In genomic region chr10:133541441-133541840, GRCh38 we compare ENCODE assay signal across 7 cellular contexts. TPM values are rescaled to one million over a fixed set of nuclear protein-coding genes. Genes with fewer than 3 reads are reported as not detected.
"Had no signal": no experiment of that assay in that cellular context is flagged by ENCODE, and none has a peak within 500 bp of the region (broad histone marks: within the 10 kb centered on the region; RNA-seq: fewer than 3 reads in every experiment).

No MANE protein-coding gene starts in this region.

RNA-seq across cellular contexts. Expression of gene CYP2E1, which starts 14.3 kb away (rescaled TPM):
- total RNA-seq: RPMI7951 had no signal

RNA-seq across cellular contexts. Expression of gene SYCE1, which starts 23.9 kb away (rescaled TPM):
- total RNA-seq: M059J, NCI-H460, OCI-LY7, PC-9, RPMI7951, SJSA1 had no signal
- polyA plus RNA-seq: SK-N-SH had no signal
